In the genomic region with DNA sequence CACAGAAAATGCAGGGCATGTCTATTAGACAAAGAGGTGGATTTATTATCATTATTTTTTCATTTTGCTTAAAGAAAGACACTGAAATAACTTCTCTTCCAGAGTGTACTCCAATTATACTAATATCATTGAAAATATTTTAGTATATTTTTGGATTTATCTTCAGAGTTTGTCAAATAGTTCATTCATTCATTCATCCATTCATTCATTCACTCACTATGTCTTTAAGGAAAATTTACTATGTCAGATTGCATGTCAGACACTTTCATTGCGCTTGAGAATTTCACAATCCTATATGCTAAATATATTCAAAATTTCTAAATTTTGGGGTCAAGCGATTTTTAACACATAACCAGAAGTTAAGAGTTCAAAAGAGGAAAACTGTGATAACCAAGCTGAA, we compare ENCODE assay signal across 36 cellular contexts.
"Had no signal": no experiment of that assay in that cellular context is flagged by ENCODE, and none has a peak within 500 bp of the region (broad histone marks: within the 10 kb centered on the region; RNA-seq: fewer than 3 reads in every experiment).

No MANE protein-coding gene starts in this region.

- H3K27me3 ChIP-seq: MG63 had no signal

- H3K9me3 ChIP-seq: MG63 had no signal

- H3K36me3 ChIP-seq: MG63 had no signal

- DNase-seq: Karpas-422, MG63, MM.1S, MV-4-11, NCI-H1048, NCI-H1092, NCI-H1092 treated with DMSO at 0.1 percent for 48 hours, NCI-H1105, NCI-H1105 treated with DMSO at 0.1 percent for 48 hours, NCI-H1417, NCI-H1417 treated with DMSO at 0.1 percent for 48 hours, NCI-H1436, NCI-H1436 treated with DMSO at 0.1 percent for 48 hours, NCI-H146, NCI-H1694, NCI-H1694 treated with DMSO at 0.1 percent for 48 hours, NCI-H187, NCI-H187 treated with DMSO at 0.1 percent for 48 hours, NCI-H1930, NCI-H2029, NCI-H2029 treated with DMSO at 0.1 percent for 48 hours, NCI-H2081, NCI-H2081 treated with DMSO at 0.1 percent for 48 hours, NCI-H2107, NCI-H2171, NCI-H2227 treated with DMSO at 0.1 percent for 48 hours, NCI-H226, NCI-H345, NCI-H446, NCI-H446 treated with DMSO at 0.1 percent for 48 hours, NCI-H510A, NCI-H510A treated with DMSO at 0.1 percent for 48 hours, NCI-H524, NCI-H524 treated with DMSO at 0.1 percent for 48 hours, NCI-H526, NCI-H526 treated with DMSO at 0.1 percent for 48 hours had no signal

- H3K4me3 ChIP-seq: MG63 had no signal
